9 cellular contexts compared by ENCODE assay signal in the genomic region with DNA sequence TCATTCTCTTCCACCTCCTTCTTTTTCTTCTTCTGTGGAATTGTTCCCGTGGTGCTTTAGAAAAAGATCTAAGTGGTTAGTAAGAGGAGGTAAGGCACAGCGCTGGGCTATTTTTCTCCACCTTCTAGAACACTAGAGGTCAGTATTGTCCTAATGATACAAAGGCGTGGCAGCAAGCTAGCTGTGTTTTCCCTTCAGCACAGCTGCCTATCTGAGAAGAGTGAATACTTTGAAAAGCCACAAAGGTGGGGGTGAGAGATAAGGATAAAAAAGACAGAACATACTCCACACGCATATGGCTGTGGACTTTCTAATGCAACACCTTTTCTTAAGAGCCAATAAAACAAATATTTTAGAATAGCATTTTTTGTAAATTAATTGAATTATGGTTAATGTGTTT. TPM values are rescaled to one million over a fixed set of nuclear protein-coding genes. Genes with fewer than 3 reads are reported as not detected.
A peak's percentile ranks its signal among the peaks of the same experiment; 100 is the strongest.
DNase-seq lines count a peak whose midpoint lies in the region; ATAC-seq, FAIRE-seq and TF ChIP-seq lines count a peak whose summit lies in the region.
"Had no signal": no experiment of that assay in that cellular context is flagged by ENCODE, and none has a peak within 500 bp of the region (broad histone marks: within the 10 kb centered on the region; RNA-seq: fewer than 3 reads in every experiment).

No MANE protein-coding gene starts in this region.

- FAIRE-seq in HTR-8/SVneo (lab: Jason Lieb, UNC) = no peak

- H3K36me3 ChIP-seq in breast epithelium = no peaks in the 10 kb centered on the region
- H3K36me3 ChIP-seq in liver (ENCODE audit: control insufficient read depth in 4 of 4, insufficient read depth in 3 of 4, low read depth in 1 of 4, low read length in 3 of 4) = no peaks in the 10 kb centered on the region

- H3K4me1 ChIP-seq in breast epithelium (no peaks in the 10 kb centered on the region), liver (ENCODE audit: control insufficient read depth in 4 of 4, insufficient read depth in 4 of 4, low read length in 3 of 4) (peaks cover 0 to 10% (median 0%) of the 10 kb centered on the region in 4 donors)

- H3K9me3 ChIP-seq in breast epithelium = no peaks in the 10 kb centered on the region
- H3K9me3 ChIP-seq in liver (ENCODE audit: control insufficient read depth in 4 of 4, low read length in 3 of 4) = no peaks in the 10 kb centered on the region

- H3K27me3 ChIP-seq in breast epithelium (peaks cover 3 to 46% of the 10 kb centered on the region in 2 donors), liver (ENCODE audit: control insufficient read depth in 4 of 4, insufficient read depth in 4 of 4, low read length in 3 of 4) (peaks cover 2 to 21% (median 4%) of the 10 kb centered on the region in 4 donors)

- DNase-seq in DMS153 treated with DMSO at 0.1 percent for 48 hours (lab: John Stamatoyannopoulos, UW; ENCODE audit: unreplicated experiment) = peak; percentile 87
- peak; percentile 10 for DNase-seq in HTR-8/SVneo (ENCODE audit: insufficient read length, low spot score)
- DNase-seq in NCI-H748 treated with DMSO at 0.1 percent for 48 hours (lab: John Stamatoyannopoulos, UW) = peak; percentile 82
- DNase-seq in breast epithelium (ENCODE audit: low spot score in 2 of 2) = no peak
- DNase-seq in activated effector memory CD4-positive, alpha-beta T cell treated with anti-CD3 and anti-CD28 coated beads, Interleukin-2, amount 50 U/mL, for 16 hours = no peak

- ATAC-seq in GM21360 (IDR thresholded peaks at IDR 0.05; ENCODE audit: unreplicated experiment) (peak; percentile 96), GM21529 (IDR thresholded peaks at IDR 0.05; ENCODE audit: unreplicated experiment) (no peak)

- 2% methylated on average over 4 of the region's 4 CpGs for WGBS in liver

- no peak overlapping the region for H3K4me3 ChIP-seq in breast epithelium
- no peak overlapping the region for H3K4me3 ChIP-seq in liver (ENCODE audit: low read depth in 1 of 3, low read length in 3 of 3)

- no peak overlapping the region for H3K27ac ChIP-seq in breast epithelium
- no peak overlapping the region for H3K27ac ChIP-seq in liver (ENCODE audit: low read depth in 1 of 2, low read length in 2 of 2)

- TF ChIP-seq POLR2A in breast epithelium (IDR thresholded peaks at IDR 0.05) = no peak

- TF ChIP-seq CTCF in breast epithelium (IDR thresholded peaks at IDR 0.05) (peak in 2 of 3 donors; percentile 33 to 40), liver (IDR thresholded peaks at IDR 0.05; ENCODE audit: low read depth, low read length, missing input control) (peak; percentile 54)

- H3K9ac ChIP-seq in liver (ENCODE audit: low read depth in 1 of 2, low read length in 2 of 2) = no peak overlapping the region

- intact Hi-C loops in breast epithelium (cut with DNase I; ENCODE audit: low total_unique reads) = no loop called here

- peak; percentile 56 to 63 for TF ChIP-seq RAD21 in liver (IDR thresholded peaks at IDR 0.05)

TF ChIP-seq in liver, 16 proteins besides CTCF, POLR2A, EP300 and RAD21:
- TF ChIP-seq HNF4A (conservative IDR thresholded peaks at IDR 0.05) = no peak
- TF ChIP-seq, protein P1, sequence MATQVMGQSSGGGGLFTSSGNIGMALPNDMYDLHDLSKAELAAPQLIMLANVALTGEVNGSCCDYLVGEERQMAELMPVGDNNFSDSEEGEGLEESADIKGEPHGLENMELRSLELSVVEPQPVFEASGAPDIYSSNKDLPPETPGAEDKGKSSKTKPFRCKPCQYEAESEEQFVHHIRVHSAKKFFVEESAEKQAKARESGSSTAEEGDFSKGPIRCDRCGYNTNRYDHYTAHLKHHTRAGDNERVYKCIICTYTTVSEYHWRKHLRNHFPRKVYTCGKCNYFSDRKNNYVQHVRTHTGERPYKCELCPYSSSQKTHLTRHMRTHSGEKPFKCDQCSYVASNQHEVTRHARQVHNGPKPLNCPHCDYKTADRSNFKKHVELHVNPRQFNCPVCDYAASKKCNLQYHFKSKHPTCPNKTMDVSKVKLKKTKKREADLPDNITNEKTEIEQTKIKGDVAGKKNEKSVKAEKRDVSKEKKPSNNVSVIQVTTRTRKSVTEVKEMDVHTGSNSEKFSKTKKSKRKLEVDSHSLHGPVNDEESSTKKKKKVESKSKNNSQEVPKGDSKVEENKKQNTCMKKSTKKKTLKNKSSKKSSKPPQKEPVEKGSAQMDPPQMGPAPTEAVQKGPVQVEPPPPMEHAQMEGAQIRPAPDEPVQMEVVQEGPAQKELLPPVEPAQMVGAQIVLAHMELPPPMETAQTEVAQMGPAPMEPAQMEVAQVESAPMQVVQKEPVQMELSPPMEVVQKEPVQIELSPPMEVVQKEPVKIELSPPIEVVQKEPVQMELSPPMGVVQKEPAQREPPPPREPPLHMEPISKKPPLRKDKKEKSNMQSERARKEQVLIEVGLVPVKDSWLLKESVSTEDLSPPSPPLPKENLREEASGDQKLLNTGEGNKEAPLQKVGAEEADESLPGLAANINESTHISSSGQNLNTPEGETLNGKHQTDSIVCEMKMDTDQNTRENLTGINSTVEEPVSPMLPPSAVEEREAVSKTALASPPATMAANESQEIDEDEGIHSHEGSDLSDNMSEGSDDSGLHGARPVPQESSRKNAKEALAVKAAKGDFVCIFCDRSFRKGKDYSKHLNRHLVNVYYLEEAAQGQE (IDR thresholded peaks at IDR 0.05) = peak; percentile 49

RNA-seq across cellular contexts. Expression of a gene that starts 2.1 kb away (rescaled TPM):
- under 1 TPM in 1 of 3 donors, not detected in 2; 0.66 TPM for total RNA-seq in breast epithelium
- total RNA-seq in liver = not detected
- not detected for polyA plus RNA-seq in liver
- total RNA-seq: pulmonary artery endothelial cell had no signal

Comparison
In these comparisons a context has a peak if more than half of its experiments do, and no peak if none do; other contexts are left out.
1. DNase-seq: peak in DMS153 treated with DMSO at 0.1 percent for 48 hours (single experiment), HTR-8/SVneo (single experiment) and NCI-H748 treated with DMSO at 0.1 percent for 48 hours (single experiment); none in breast epithelium (0 of 2) and activated effector memory CD4-positive, alpha-beta T cell treated with anti-CD3 and anti-CD28 coated beads, Interleukin-2, amount 50 U/mL, for 16 hours (single experiment).